In genomic region chr12:117002040-117002832, GRCh38 we compare ENCODE assay signal across 17 cellular contexts.
DNase-seq lines count a peak whose midpoint lies in the region; ATAC-seq and TF ChIP-seq lines count a peak whose summit lies in the region.
"Had no signal": no experiment of that assay in that cellular context is flagged by ENCODE, and none has a peak within 500 bp of the region (broad histone marks: within the 10 kb centered on the region; RNA-seq: fewer than 3 reads in every experiment).

No MANE protein-coding gene starts in this region.

- H4K8ac ChIP-seq in neuronal stem cell (ENCODE audit: low read depth, low read length) = no peak overlapping the region

- H4K91ac ChIP-seq in neuronal stem cell (ENCODE audit: low read depth, low read length, poor library complexity) = no peak overlapping the region

- peaks cover 2% of the 10 kb centered on the region for H3K79me1 ChIP-seq in neuronal stem cell (ENCODE audit: low read depth, low read length)

- no peaks in the 10 kb centered on the region for H3K9me3 ChIP-seq in heart right ventricle
- H3K9me3 ChIP-seq in neuronal stem cell (replicated peaks in 1 of 2; ENCODE audit: control insufficient read depth in 2 of 2, insufficient read depth in 1 of 2, low read depth in 1 of 2, low read length in 2 of 2) = no peaks in the 10 kb centered on the region

- H3K27me3 Mint-ChIP-seq in type B pancreatic cell = no peaks in the 10 kb centered on the region

- H3K4ac ChIP-seq in neuronal stem cell (ENCODE audit: low read length) = no peak overlapping the region

- H3K4me2 ChIP-seq in neuronal stem cell (ENCODE audit: insufficient read depth, low read length, poor library complexity, severe bottlenecking) = no peak overlapping the region

- peak overlapping the region; percentile 56 for H3K23ac ChIP-seq in neuronal stem cell (ENCODE audit: low read depth, low read length, poor library complexity)

- H3K27me3 ChIP-seq in heart right ventricle (no peaks in the 10 kb centered on the region), neuronal stem cell (ENCODE audit: control insufficient read depth in 3 of 3, insufficient read depth in 3 of 3, low read depth in 1 of 3, low read length in 3 of 3) (no peaks in the 10 kb centered on the region)

- intact Hi-C loops in Right ventricle myocardium inferior (cut with DNase I) = no loop called here
- intact Hi-C loops in cardiac septum (cut with DNase I) = no loop called here
- intact Hi-C loops in heart right ventricle (cut with DNase I) = loop anchor here in 1 of 10 donors (10.0 kb wide), 1 partner anchor 287 kb away; no protein-coding TSS in a partner anchor

- no peak overlapping the region for H3K4me3 Mint-ChIP-seq in type B pancreatic cell

- DNase-seq in Right ventricle myocardium inferior (ENCODE audit: missing footprints) = no peak
- DNase-seq in cardiac septum (ENCODE audit: low spot score) = no peak
- peak; percentile 48 for DNase-seq in choroid plexus epithelial cell (ENCODE audit: low read depth)
- no peak for DNase-seq in heart right ventricle
- DNase-seq in neuronal stem cell (ENCODE audit: low spot score) = no peak
- DNase-seq in type B pancreatic cell (ENCODE audit: extremely low spot score, unreplicated experiment) = no peak
- no peak for DNase-seq in central memory CD4-positive, alpha-beta T cell
- DNase-seq: C1 segment of cervical spinal cord, DMS 273 treated with DMSO at 0.1 percent for 48 hours, GDM1, NCI-H1048, NCI-H1436 treated with DMSO at 0.1 percent for 48 hours, NCI-H2029 treated with DMSO at 0.1 percent for 48 hours, NCI-H2171 treated with DMSO at 0.1 percent for 48 hours, NCI-H510A, NCI-H774 had no signal

- no peak overlapping the region for H3K4me3 ChIP-seq in choroid plexus epithelial cell (ENCODE audit: low read depth, low read length)
- H3K4me3 ChIP-seq in heart right ventricle = no peak overlapping the region
- H3K4me3 ChIP-seq in neuronal stem cell (ENCODE audit: low read length in 2 of 2) = peak overlapping the region in 1 of 2 donors; percentile 26

- H3K27ac ChIP-seq in heart right ventricle = peak overlapping the region in 7 of 10 donors; percentile 4 to 58 (median 37)
- no peak overlapping the region for H3K27ac ChIP-seq in neuronal stem cell (replicated peaks; ENCODE audit: low read length)

- 51 to 66% methylated on average over 21 of the region's 21 CpGs for WGBS in heart right ventricle, 2 donors
- WGBS in neuronal stem cell (ENCODE audit: extremely low coverage in 2 of 2, insufficient read length in 2 of 2, insufficient replicate concordance in 1 of 2), 2 donors = no CpG with 5 or more reads among the region's 21 CpGs

- TF ChIP-seq CTCF in choroid plexus epithelial cell (conservative IDR thresholded peaks at IDR 0.05; ENCODE audit: low read depth, low read length) (no peak), heart right ventricle (IDR thresholded peaks at IDR 0.05) (no peak), type B pancreatic cell (conservative IDR thresholded peaks at IDR 0.05) (no peak)

- H2AFZ ChIP-seq in neuronal stem cell (ENCODE audit: low read length) = no peak overlapping the region

- H3K27ac Mint-ChIP-seq in type B pancreatic cell = no peak overlapping the region

- peaks cover 0 to 51% (median 17%) of the 10 kb centered on the region in 9 donors for H3K36me3 ChIP-seq in heart right ventricle
- H3K36me3 ChIP-seq in neuronal stem cell (replicated peaks in 1 of 2; ENCODE audit: control insufficient read depth in 2 of 2, insufficient read depth in 2 of 2, low read length in 2 of 2) = peaks cover 22 to 53% of the 10 kb centered on the region in 2 donors

- peaks cover 12% of the 10 kb centered on the region for H3K36me3 Mint-ChIP-seq in type B pancreatic cell

- no peak overlapping the region for H2AK5ac ChIP-seq in neuronal stem cell (ENCODE audit: low read depth, low read length)

- H3K18ac ChIP-seq in neuronal stem cell (ENCODE audit: low read length) = no peak overlapping the region

- no peak overlapping the region for H2BK12ac ChIP-seq in neuronal stem cell (ENCODE audit: low read length)

- ATAC-seq in Right ventricle myocardium inferior = peak; percentile 40
- peak; percentile 13 to 62 (median 50) for ATAC-seq in heart right ventricle
- ATAC-seq in HG03108 (IDR thresholded peaks at IDR 0.05; ENCODE audit: unreplicated experiment) = no peak

- H2BK5ac ChIP-seq in neuronal stem cell (ENCODE audit: low read length) = no peak overlapping the region

- H3K9ac ChIP-seq in neuronal stem cell (ENCODE audit: low read depth, low read length, poor library complexity) = peak overlapping the region; percentile 32

- H3K9me3 Mint-ChIP-seq in type B pancreatic cell = no peaks in the 10 kb centered on the region

- no peak overlapping the region for H2BK120ac ChIP-seq in neuronal stem cell (ENCODE audit: low read depth, low read length)

- H3K4me1 Mint-ChIP-seq in type B pancreatic cell (ENCODE audit: unreplicated experiment) = peaks cover 3% of the 10 kb centered on the region

- no peak overlapping the region for H2BK15ac ChIP-seq in neuronal stem cell (ENCODE audit: low read length)

- H3K4me1 ChIP-seq in heart right ventricle = peaks cover 0 to 29% (median 15%) of the 10 kb centered on the region in 9 donors
- no peaks in the 10 kb centered on the region for H3K4me1 ChIP-seq in neuronal stem cell (ENCODE audit: control insufficient read depth in 2 of 2, insufficient read depth in 1 of 2, low read depth in 1 of 2, low read length in 2 of 2)

- H3K14ac ChIP-seq in neuronal stem cell (ENCODE audit: low read length) = no peak overlapping the region
